12 cellular contexts compared by ENCODE assay signal in the genomic region with DNA sequence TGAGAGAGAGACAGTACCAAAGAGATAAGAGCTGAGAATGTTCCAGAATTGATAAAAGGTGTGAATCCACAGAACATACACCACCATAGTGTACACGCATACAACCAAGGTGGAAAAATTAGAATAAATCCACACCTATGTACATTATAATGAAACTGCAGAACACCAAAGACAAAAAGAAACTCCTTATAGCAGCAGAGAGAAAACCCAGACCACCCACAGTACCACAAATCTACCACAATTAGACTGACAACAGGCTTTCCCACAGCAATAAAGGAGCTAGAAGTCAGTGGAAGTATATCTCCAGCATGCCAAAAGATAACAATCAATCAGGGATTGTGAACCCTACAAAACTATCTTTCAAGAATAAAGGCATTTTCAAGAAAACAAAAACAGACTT. TPM values are rescaled to one million over a fixed set of nuclear protein-coding genes. Genes with fewer than 3 reads are reported as not detected.
"Had no signal": no experiment of that assay in that cellular context is flagged by ENCODE, and none has a peak within 500 bp of the region (broad histone marks: within the 10 kb centered on the region; RNA-seq: fewer than 3 reads in every experiment).

No MANE protein-coding gene starts in this region.

- H3K4me1 ChIP-seq: HAP-1 had no signal

- FAIRE-seq: H1, H54 had no signal

- DNase-seq: GM23248, GOT3, H7, H9, HCEC 1CT, HFFc6 had no signal

- H3K9me3 Mint-ChIP-seq: GM23338, HFFc6 had no signal

- H3K36me3 ChIP-seq: HAP-1 had no signal

- ATAC-seq: GM23338, HCT116 had no signal

- H3K4me3 Mint-ChIP-seq: GM23338, H9, HFFc6 had no signal

- H3K4me3 ChIP-seq: GM23248, GM23338, HAP-1 had no signal

- H3K27ac Mint-ChIP-seq: GM23338, H9, HFFc6 had no signal

- H2AFZ ChIP-seq: GM23248, GM23338 had no signal

- H3K27ac ChIP-seq: GM23248 had no signal

- H3K9ac ChIP-seq: GM23248 had no signal

- H3K4me2 ChIP-seq: GM23338 had no signal

RNA-seq across cellular contexts. Expression of gene SCN4B, which starts 31.8 kb away (rescaled TPM):
- total RNA-seq: GM23248 had no signal
- polyA plus RNA-seq: GM23248 had no signal

RNA-seq across cellular contexts. Expression of gene SMIM35, which starts 34.0 kb away (rescaled TPM):
- total RNA-seq: GM23248, GM23338, H1, H4, H7, H9, HFFc6 had no signal
- polyA plus RNA-seq: GM23248, GM23338, H1 had no signal

RNA-seq across cellular contexts. Expression of gene TMPRSS4, which starts 43.9 kb away (rescaled TPM):
- total RNA-seq: GM23248, H4, H9, HFFc6 had no signal
- polyA plus RNA-seq: GM23248 had no signal

RNA-seq across cellular contexts. Expression of gene SCN2B, which starts 55.6 kb away (rescaled TPM):
- total RNA-seq: GM23248, H4, H9, HFFc6 had no signal
- polyA plus RNA-seq: GM23248, GM23338 had no signal
